24 cellular contexts compared by ENCODE assay signal in the genomic region with DNA sequence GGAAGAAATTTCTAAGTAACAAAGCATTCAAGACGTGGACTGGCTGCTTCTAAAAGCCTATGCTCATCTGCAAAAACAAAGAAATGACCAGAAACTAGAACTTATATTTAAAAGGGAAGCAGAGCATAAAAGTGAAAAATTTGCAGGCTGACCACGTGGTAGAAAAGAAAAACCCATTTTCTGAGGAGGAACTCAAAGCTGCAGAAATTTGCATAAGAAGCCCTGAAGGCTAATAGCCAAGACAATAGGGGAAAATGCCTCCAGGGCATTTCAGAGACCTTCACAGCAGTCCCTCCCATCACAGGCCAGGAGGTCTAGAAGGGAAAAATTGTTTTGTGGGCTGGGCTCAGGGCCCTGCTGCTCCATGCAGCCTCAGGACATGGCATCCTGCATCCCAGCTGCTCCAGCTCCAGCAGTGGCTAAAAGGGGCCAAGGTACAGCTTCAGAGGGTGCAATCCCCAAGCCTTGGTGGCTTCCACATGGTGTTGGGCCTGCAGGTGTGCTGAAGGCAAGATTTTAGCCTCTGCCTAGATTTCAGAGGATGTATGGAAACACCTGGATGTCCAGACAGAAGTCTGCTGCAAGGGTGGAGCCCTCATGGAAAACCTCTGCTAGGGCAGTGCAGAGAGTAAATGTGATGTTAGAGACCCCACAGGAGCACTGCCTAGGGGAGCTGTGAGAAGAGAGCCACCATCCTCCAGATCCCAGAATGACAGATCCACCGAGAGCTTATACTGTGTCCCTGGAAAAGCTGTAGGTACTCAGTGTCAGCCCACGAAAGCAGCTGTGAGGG. TPM values are rescaled to one million over a fixed set of nuclear protein-coding genes. Genes with fewer than 3 reads are reported as not detected.
DNase-seq lines count a peak whose midpoint lies in the region; ATAC-seq, FAIRE-seq and TF ChIP-seq lines count a peak whose summit lies in the region.
"Had no signal": no experiment of that assay in that cellular context is flagged by ENCODE, and none has a peak within 500 bp of the region (broad histone marks: within the 10 kb centered on the region; RNA-seq: fewer than 3 reads in every experiment).

No MANE protein-coding gene starts in this region.

- H3K4me1 Mint-ChIP-seq in activated naive CD4-positive, alpha-beta T cell treated with anti-CD3 and anti-CD28 coated beads for 36 hours (ENCODE audit: low read depth) = no peaks in the 10 kb centered on the region
- H3K4me1 Mint-ChIP-seq in stimulated activated naive B cell treated with anti-CD40 and anti-IgM and Interleukin-4, amounts not matched to agents 10 μg/mL and 1 μg/mL and 100 μg/mL, for 72 hours = peaks cover 15 to 38% of the 10 kb centered on the region in 2 donors

- H3K4me1 ChIP-seq in kidney (ENCODE audit: control insufficient read depth in 1 of 2, insufficient read depth in 1 of 2, low read depth in 1 of 2, low read length in 2 of 2) = peaks cover 0 to 11% of the 10 kb centered on the region in 2 donors

- in situ Hi-C loops in brain microvascular endothelial cell (cut with HindIII; ENCODE audit: low pct_ligation_motif_present, low sequenced_read_pairs) = no loop called here

- peaks cover 11 to 12% of the 10 kb centered on the region in 2 donors for H3K36me3 ChIP-seq in kidney (ENCODE audit: control insufficient read depth in 1 of 2, insufficient read depth in 2 of 2, low read length in 2 of 2)
- no peaks in the 10 kb centered on the region for H3K36me3 ChIP-seq in brain microvascular endothelial cell (replicated peaks)

- TF ChIP-seq CTCF in kidney (IDR thresholded peaks at IDR 0.05; ENCODE audit: borderline replicate concordance, extremely low read depth, insufficient read depth) = no peak
- no peak for TF ChIP-seq CTCF in brain microvascular endothelial cell (IDR thresholded peaks at IDR 0.05; ENCODE audit: low read depth, low read length, missing control alignments)

- no peak overlapping the region for H3K4me3 ChIP-seq in kidney (ENCODE audit: low read length in 2 of 2)
- H3K4me3 ChIP-seq in brain microvascular endothelial cell (ENCODE audit: low read depth, low read length) = no peak overlapping the region

- H3K9me3 Mint-ChIP-seq in activated naive CD4-positive, alpha-beta T cell treated with anti-CD3 and anti-CD28 coated beads for 36 hours = peaks cover 44% of the 10 kb centered on the region
- peaks cover 30 to 38% of the 10 kb centered on the region in 2 donors for H3K9me3 Mint-ChIP-seq in stimulated activated naive B cell treated with anti-CD40 and anti-IgM and Interleukin-4, amounts not matched to agents 10 μg/mL and 1 μg/mL and 100 μg/mL, for 72 hours

- no peaks in the 10 kb centered on the region for H3K27me3 ChIP-seq in brain microvascular endothelial cell (replicated peaks)

- no peak overlapping the region for H3K4me3 Mint-ChIP-seq in activated naive CD4-positive, alpha-beta T cell treated with anti-CD3 and anti-CD28 coated beads for 36 hours
- H3K4me3 Mint-ChIP-seq in stimulated activated naive B cell treated with anti-CD40 and anti-IgM and Interleukin-4, amounts not matched to agents 10 μg/mL and 1 μg/mL and 100 μg/mL, for 72 hours = no peak overlapping the region
- H3K4me3 Mint-ChIP-seq: CD4-positive, alpha-beta T cell; HFFc6 had no signal

- no peak overlapping the region for H3K9ac ChIP-seq in kidney (ENCODE audit: low read length in 2 of 2)

- CTCF ChIA-PET in activated naive CD4-positive, alpha-beta T cell treated with anti-CD3 and anti-CD28 coated beads for 36 hours (lab: Charles Lee) = no interaction called here

- H3K27ac Mint-ChIP-seq in activated naive CD4-positive, alpha-beta T cell treated with anti-CD3 and anti-CD28 coated beads for 36 hours = no peak overlapping the region
- peak overlapping the region; percentile 96 for H3K27ac Mint-ChIP-seq in stimulated activated naive B cell treated with anti-CD40 and anti-IgM and Interleukin-4, amounts not matched to agents 10 μg/mL and 1 μg/mL and 100 μg/mL, for 72 hours
- H3K27ac Mint-ChIP-seq: CD4-positive, alpha-beta T cell; HFFc6 had no signal

- H3K9me3 ChIP-seq in kidney (ENCODE audit: control insufficient read depth in 1 of 2, low read length in 2 of 2) = peaks cover 0 to 16% of the 10 kb centered on the region in 2 donors

- no peak for FAIRE-seq in kidney (lab: Jason Lieb, UNC)
- FAIRE-seq: GM12892 had no signal

- peak; percentile 67 for ATAC-seq in stimulated activated naive B cell treated with anti-CD40 and anti-IgM and Interleukin-4, amounts not matched to agents 10 μg/mL and 1 μg/mL and 100 μg/mL, for 72 hours (replicated peaks)
- ATAC-seq in GM21576 (IDR thresholded peaks at IDR 0.05; ENCODE audit: unreplicated experiment) = no peak
- ATAC-seq: PC-3 had no signal

- peak; percentile 7 for DNase-seq in activated naive CD4-positive, alpha-beta T cell treated with anti-CD3 and anti-CD28 coated beads for 36 hours
- no peak for DNase-seq in activated naive CD4-positive, alpha-beta T cell (lab: John Stamatoyannopoulos, UW)
- peak; percentile 1 for DNase-seq in OCI-M1 (lab: John Stamatoyannopoulos, UW)
- peak; percentile 15 for DNase-seq in kidney
- DNase-seq in stimulated activated naive B cell treated with anti-CD40 and anti-IgM and Interleukin-4, amounts not matched to agents 10 μg/mL and 1 μg/mL and 100 μg/mL, for 72 hours = peak; percentile 9
- DNase-seq in brain microvascular endothelial cell = no peak
- DNase-seq in NOMO-1 treated with DMSO at 0.1 percent for 48 hours (lab: John Stamatoyannopoulos, UW; ENCODE audit: unreplicated experiment) = no peak
- DNase-seq: CD4-positive, alpha-beta T cell; COR-L47; HFFc6; KBM-7; NCI-H1092 treated with DMSO at 0.1 percent for 48 hours; NCI-H1436 treated with DMSO at 0.1 percent for 48 hours; NCI-H2029 treated with DMSO at 0.1 percent for 48 hours; NCI-H2171; NCI-H526; PC-3; Right ventricle myocardium superior; SW 1271 had no signal

- H3K27ac ChIP-seq in kidney (ENCODE audit: low read depth in 2 of 2, low read length in 2 of 2) (no peak overlapping the region), brain microvascular endothelial cell (no peak overlapping the region)

- no peaks in the 10 kb centered on the region for H3K27me3 Mint-ChIP-seq in activated naive CD4-positive, alpha-beta T cell treated with anti-CD3 and anti-CD28 coated beads for 36 hours (ENCODE audit: low read depth)
- no peaks in the 10 kb centered on the region for H3K27me3 Mint-ChIP-seq in stimulated activated naive B cell treated with anti-CD40 and anti-IgM and Interleukin-4, amounts not matched to agents 10 μg/mL and 1 μg/mL and 100 μg/mL, for 72 hours
- H3K27me3 Mint-ChIP-seq: CD4-positive, alpha-beta T cell had no signal

- peaks cover 55% of the 10 kb centered on the region for H3K36me3 Mint-ChIP-seq in activated naive CD4-positive, alpha-beta T cell treated with anti-CD3 and anti-CD28 coated beads for 36 hours (ENCODE audit: low read depth)
- peaks cover 90 to 96% of the 10 kb centered on the region in 2 donors for H3K36me3 Mint-ChIP-seq in stimulated activated naive B cell treated with anti-CD40 and anti-IgM and Interleukin-4, amounts not matched to agents 10 μg/mL and 1 μg/mL and 100 μg/mL, for 72 hours

- intact Hi-C loops in activated naive CD4-positive, alpha-beta T cell treated with anti-CD3 and anti-CD28 coated beads for 36 hours (cut with micrococcal nuclease) = no loop called here
- intact Hi-C loops in kidney (cut with DNase I) = no loop called here

RNA-seq across cellular contexts. Expression of gene CHGA, which starts 55.5 kb away (rescaled TPM):
- total RNA-seq in activated naive CD4-positive, alpha-beta T cell treated with anti-CD3 and anti-CD28 coated beads for 36 hours = not detected
- total RNA-seq in kidney = 0.38 TPM
- 6.6 TPM for polyA plus RNA-seq in kidney (ENCODE audit: insufficient read depth, low read depth, low replicate concordance)
- total RNA-seq: A172; CD4-positive, alpha-beta T cell; H4; HFFc6; PC-3; Right ventricle myocardium superior; RPMI7951 had no signal

Comparison
In these comparisons a context has a peak if more than half of its experiments do, and no peak if none do; other contexts are left out.
1. DNase-seq: peak in activated naive CD4-positive, alpha-beta T cell treated with anti-CD3 and anti-CD28 coated beads for 36 hours (single experiment), OCI-M1 (single experiment), kidney (single experiment) and stimulated activated naive B cell treated with anti-CD40 and anti-IgM and Interleukin-4, amounts not matched to agents 10 μg/mL and 1 μg/mL and 100 μg/mL, for 72 hours (single experiment); none in activated naive CD4-positive, alpha-beta T cell (0 of 4), brain microvascular endothelial cell (single experiment) and NOMO-1 treated with DMSO at 0.1 percent for 48 hours (single experiment).